ENCODE assay signal across 10 cellular contexts in the genomic region with DNA sequence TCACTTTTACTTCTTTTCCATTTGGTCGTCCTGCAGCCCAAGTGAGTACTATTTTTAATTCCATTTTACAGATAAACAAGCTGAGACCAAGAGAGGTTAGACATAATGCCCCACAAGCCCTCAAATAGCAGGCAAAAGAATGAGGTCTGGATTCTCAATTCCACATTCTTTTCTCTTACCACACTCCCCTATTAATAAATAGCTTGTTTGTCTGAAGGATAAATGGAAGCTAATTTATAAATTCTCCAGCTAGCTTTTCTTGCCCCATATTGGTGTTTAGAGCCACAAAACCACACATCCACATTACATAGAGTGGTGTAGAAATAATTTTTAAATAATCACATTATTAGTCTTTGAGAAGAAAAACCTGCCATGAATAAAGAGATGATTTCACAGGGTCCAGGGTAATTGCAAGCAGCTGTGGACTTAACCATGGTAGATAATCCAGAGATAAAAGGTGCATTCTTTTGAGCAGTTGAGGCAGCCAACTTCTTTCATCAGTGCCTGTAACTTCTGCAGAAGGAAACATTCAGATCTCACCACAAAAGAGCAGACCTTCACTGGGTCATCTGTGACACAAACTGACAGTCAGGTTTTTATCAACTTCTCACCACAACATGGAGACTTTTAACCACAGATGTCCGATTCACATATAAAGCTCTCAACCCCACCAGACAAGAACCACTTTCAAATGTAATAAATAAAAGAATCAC.
DNase-seq lines count a peak whose midpoint lies in the region; ATAC-seq, FAIRE-seq and TF ChIP-seq lines count a peak whose summit lies in the region.
"Had no signal": no experiment of that assay in that cellular context is flagged by ENCODE, and none has a peak within 500 bp of the region (broad histone marks: within the 10 kb centered on the region; RNA-seq: fewer than 3 reads in every experiment).

No MANE protein-coding gene starts in this region.

- no peak for TF ChIP-seq CTCF in fibroblast of pulmonary artery (IDR thresholded peaks at IDR 0.05; ENCODE audit: low read length, missing control alignments)

- H3K9me2 ChIP-seq in Karpas-422 (replicated peaks; ENCODE audit: insufficient read depth, low read length), result no peaks in the 10 kb centered on the region

- no peaks in the 10 kb centered on the region for H3K79me2 ChIP-seq in Karpas-422 (ENCODE audit: low read length)

- no peak overlapping the region for H3K27ac ChIP-seq in Karpas-422 (ENCODE audit: low read length)
- H3K27ac ChIP-seq: skin epidermis had no signal

- no peak for DNase-seq in GM12892 (ENCODE audit: insufficient read length)
- peak; percentile 28 for DNase-seq in fibroblast of pulmonary artery (ENCODE audit: low read depth)
- DNase-seq in stimulated activated CD4-positive, alpha-beta T cell treated with anti-CD3 and anti-CD28 coated beads, Interleukin-4, amount 100 ng/mL, for 1 hour, result no peak
- no peak for DNase-seq in amniotic stem cell (lab: John Stamatoyannopoulos, UW)
- DNase-seq in Karpas-422, result no peak
- DNase-seq: NCI-H82 had no signal

- H3K36me3 ChIP-seq in Karpas-422 (ENCODE audit: insufficient read depth, low read length), result no peaks in the 10 kb centered on the region

- H3K4me3 ChIP-seq in fibroblast of pulmonary artery (replicated peaks; ENCODE audit: low read depth, low read length), result no peak overlapping the region
- no peak overlapping the region for H3K4me3 ChIP-seq in Karpas-422 (ENCODE audit: low read length)
- H3K4me3 ChIP-seq: skin epidermis had no signal

- FAIRE-seq in GM12892 (lab: Jason Lieb, UNC), result peak; percentile 74

- no peaks in the 10 kb centered on the region for H3K9me3 ChIP-seq in Karpas-422 (ENCODE audit: low read length)

- TF ChIP-seq POLR2A in GM12892 (IDR thresholded peaks at IDR 0.05; ENCODE audit: low read depth, low read length), result no peak

- no peaks in the 10 kb centered on the region for H3K4me1 ChIP-seq in Karpas-422 (ENCODE audit: low read length)

- no peaks in the 10 kb centered on the region for H4K20me1 ChIP-seq in Karpas-422 (ENCODE audit: insufficient read depth, low read depth, low read length)

- ATAC-seq in GM21619 (IDR thresholded peaks at IDR 0.05; ENCODE audit: unreplicated experiment), result peak; percentile 77
- ATAC-seq in HG03571 (IDR thresholded peaks at IDR 0.05; ENCODE audit: unreplicated experiment), result peak; percentile 71
- no peak for ATAC-seq in SK-N-SH treated with all-trans-retinoic acid at 6 μM for 48 hours

- H3K4me2 ChIP-seq in Karpas-422 (ENCODE audit: low read depth, low read length, poor library complexity, severe bottlenecking), result no peak overlapping the region

- no peak overlapping the region for H2AFZ ChIP-seq in Karpas-422 (ENCODE audit: low read length)

- H3K9ac ChIP-seq in Karpas-422 (ENCODE audit: low read length), result no peak overlapping the region

- H3K27me3 ChIP-seq in Karpas-422 (ENCODE audit: low read length), result no peaks in the 10 kb centered on the region

TF ChIP-seq in SK-N-SH treated with all-trans-retinoic acid at 6 μM for 48 hours, 23 proteins besides CTCF, POLR2A, EP300 and RAD21:
- TF ChIP-seq, protein P1, sequence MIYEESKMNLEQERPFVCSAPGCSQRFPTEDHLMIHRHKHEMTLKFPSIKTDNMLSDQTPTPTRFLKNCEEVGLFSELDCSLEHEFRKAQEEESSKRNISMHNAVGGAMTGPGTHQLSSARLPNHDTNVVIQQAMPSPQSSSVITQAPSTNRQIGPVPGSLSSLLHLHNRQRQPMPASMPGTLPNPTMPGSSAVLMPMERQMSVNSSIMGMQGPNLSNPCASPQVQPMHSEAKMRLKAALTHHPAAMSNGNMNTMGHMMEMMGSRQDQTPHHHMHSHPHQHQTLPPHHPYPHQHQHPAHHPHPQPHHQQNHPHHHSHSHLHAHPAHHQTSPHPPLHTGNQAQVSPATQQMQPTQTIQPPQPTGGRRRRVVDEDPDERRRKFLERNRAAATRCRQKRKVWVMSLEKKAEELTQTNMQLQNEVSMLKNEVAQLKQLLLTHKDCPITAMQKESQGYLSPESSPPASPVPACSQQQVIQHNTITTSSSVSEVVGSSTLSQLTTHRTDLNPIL (CRISPR knock-in tag; IDR thresholded peaks at IDR 0.05; ENCODE audit: low read depth), result no peak
TF ChIP-seq in SK-N-SH treated with all-trans-retinoic acid at 6 μM for 48 hours: peak in this region for 0.
